In the genomic region with DNA sequence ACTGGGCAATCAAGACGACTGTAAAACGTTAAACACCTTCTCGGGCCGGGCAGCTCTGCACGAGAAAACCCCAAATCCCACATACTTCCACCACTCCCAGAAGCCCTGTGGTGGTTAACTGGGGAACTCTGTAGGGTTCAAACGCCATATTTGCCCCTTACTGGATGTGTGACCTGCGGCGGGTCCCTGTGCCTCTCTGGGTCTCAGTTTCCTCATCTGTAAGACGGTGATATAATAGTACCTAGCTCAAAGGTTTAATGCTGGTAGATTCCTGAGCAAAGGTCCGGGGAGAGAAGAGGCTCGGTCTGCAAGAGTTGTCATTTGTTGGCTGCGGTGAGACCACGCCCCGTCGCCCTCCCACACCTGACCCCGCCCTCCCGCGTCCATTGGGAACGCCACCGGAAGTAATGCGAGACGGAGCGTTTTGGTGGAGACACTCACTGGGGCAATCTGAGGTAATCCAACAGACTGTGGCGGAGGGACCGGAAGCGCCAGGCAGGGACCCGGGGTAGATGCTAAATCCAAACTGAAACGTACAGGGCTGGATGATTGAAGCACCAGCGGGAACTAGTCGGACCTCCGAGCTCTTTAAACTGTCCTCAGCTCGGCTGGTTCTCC, we compare ENCODE assay signal across 1 cellular context.
TF ChIP-seq lines count a peak whose summit lies in the region.

No MANE protein-coding gene starts in this region.

TF ChIP-seq in HEK293, 187 proteins besides CTCF, POLR2A, EP300 and RAD21 (continued from another document):
- TF ChIP-seq, protein P1, sequence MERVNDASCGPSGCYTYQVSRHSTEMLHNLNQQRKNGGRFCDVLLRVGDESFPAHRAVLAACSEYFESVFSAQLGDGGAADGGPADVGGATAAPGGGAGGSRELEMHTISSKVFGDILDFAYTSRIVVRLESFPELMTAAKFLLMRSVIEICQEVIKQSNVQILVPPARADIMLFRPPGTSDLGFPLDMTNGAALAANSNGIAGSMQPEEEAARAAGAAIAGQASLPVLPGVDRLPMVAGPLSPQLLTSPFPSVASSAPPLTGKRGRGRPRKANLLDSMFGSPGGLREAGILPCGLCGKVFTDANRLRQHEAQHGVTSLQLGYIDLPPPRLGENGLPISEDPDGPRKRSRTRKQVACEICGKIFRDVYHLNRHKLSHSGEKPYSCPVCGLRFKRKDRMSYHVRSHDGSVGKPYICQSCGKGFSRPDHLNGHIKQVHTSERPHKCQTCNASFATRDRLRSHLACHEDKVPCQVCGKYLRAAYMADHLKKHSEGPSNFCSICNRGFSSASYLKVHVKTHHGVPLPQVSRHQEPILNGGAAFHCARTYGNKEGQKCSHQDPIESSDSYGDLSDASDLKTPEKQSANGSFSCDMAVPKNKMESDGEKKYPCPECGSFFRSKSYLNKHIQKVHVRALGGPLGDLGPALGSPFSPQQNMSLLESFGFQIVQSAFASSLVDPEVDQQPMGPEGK (tag by site-specific recombination; IDR thresholded peaks at IDR 0.05), result no peak; the same call in 1 of the 2 replicates
- TF ChIP-seq, protein P2, sequence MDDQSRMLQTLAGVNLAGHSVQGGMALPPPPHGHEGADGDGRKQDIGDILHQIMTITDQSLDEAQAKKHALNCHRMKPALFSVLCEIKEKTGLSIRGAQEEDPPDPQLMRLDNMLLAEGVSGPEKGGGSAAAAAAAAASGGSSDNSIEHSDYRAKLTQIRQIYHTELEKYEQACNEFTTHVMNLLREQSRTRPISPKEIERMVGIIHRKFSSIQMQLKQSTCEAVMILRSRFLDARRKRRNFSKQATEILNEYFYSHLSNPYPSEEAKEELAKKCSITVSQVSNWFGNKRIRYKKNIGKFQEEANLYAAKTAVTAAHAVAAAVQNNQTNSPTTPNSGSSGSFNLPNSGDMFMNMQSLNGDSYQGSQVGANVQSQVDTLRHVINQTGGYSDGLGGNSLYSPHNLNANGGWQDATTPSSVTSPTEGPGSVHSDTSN (CRISPR knock-in tag; IDR thresholded peaks at IDR 0.05), result 0 out of 2 replicates have a peak, but pooled peaks have one; percentile 13
- TF ChIP-seq ZBTB1 (tag by site-specific recombination; IDR thresholded peaks at IDR 0.05) (peak; percentile 84; the same call in 1 of the 2 replicates), KLF8 (tag by site-specific recombination; IDR thresholded peaks at IDR 0.05) (peak; percentile 94), SP7 (tag by site-specific recombination; IDR thresholded peaks at IDR 0.05) (peak; percentile 48), REPIN1 (tag by site-specific recombination; IDR thresholded peaks at IDR 0.05; ENCODE audit: low read depth) (no peak), KLF9 (tag by site-specific recombination; IDR thresholded peaks at IDR 0.05; ENCODE audit: low read depth) (peak; percentile 89), ZNF76 (tag by site-specific recombination; IDR thresholded peaks at IDR 0.05; ENCODE audit: borderline replicate concordance, low read depth) (peak; percentile 50), ZBTB8A (tag by site-specific recombination; IDR thresholded peaks at IDR 0.05) (no peak)
- TF ChIP-seq, protein P3, sequence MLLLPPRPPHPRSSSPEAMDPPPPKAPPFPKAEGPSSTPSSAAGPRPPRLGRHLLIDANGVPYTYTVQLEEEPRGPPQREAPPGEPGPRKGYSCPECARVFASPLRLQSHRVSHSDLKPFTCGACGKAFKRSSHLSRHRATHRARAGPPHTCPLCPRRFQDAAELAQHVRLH (tag by site-specific recombination; IDR thresholded peaks at IDR 0.05), result peak; percentile 97
- TF ChIP-seq, protein P4, sequence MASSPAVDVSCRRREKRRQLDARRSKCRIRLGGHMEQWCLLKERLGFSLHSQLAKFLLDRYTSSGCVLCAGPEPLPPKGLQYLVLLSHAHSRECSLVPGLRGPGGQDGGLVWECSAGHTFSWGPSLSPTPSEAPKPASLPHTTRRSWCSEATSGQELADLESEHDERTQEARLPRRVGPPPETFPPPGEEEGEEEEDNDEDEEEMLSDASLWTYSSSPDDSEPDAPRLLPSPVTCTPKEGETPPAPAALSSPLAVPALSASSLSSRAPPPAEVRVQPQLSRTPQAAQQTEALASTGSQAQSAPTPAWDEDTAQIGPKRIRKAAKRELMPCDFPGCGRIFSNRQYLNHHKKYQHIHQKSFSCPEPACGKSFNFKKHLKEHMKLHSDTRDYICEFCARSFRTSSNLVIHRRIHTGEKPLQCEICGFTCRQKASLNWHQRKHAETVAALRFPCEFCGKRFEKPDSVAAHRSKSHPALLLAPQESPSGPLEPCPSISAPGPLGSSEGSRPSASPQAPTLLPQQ (tag by site-specific recombination; IDR thresholded peaks at IDR 0.05), result no peak; the same call in 1 of the 2 replicates
